Comparison of ENCODE assay signal across 18 cellular contexts in genomic region chr10:58637372-58637771, GRCh38.
DNase-seq lines count a peak whose midpoint lies in the region; TF ChIP-seq lines count a peak whose summit lies in the region.
"Had no signal": no experiment of that assay in that cellular context is flagged by ENCODE, and none has a peak within 500 bp of the region (broad histone marks: within the 10 kb centered on the region; RNA-seq: fewer than 3 reads in every experiment).

No MANE protein-coding gene starts in this region.

- no peaks in the 10 kb centered on the region for H4K20me1 ChIP-seq in osteoblast (ENCODE audit: insufficient read depth, low read length)

- H2AFZ ChIP-seq in osteoblast (ENCODE audit: low read length): no peak overlapping the region
- H2AFZ ChIP-seq: PC-9 had no signal

- H4K5ac ChIP-seq in mesendoderm (ENCODE audit: low read length): no peak overlapping the region

- H3K79me1 ChIP-seq in mesendoderm (ENCODE audit: low read length): no peaks in the 10 kb centered on the region

- no peak overlapping the region for H3K56ac ChIP-seq in mesendoderm (ENCODE audit: low read length)

- intact Hi-C loops in Calu3 (cut with micrococcal nuclease; ENCODE audit: unreplicated experiment): no loop called here

- in situ Hi-C loops in SK-MEL-5 (cut with HindIII; ENCODE audit: low pct_unique_long_range_greater_than_20kb, low sequenced_read_pairs): no loop called here

- no peak overlapping the region for H3K4ac ChIP-seq in mesendoderm (ENCODE audit: low read depth, low read length)

- no peaks in the 10 kb centered on the region for H3K9me3 Mint-ChIP-seq in Calu3 (ENCODE audit: low read depth, unreplicated experiment)
- H3K9me3 Mint-ChIP-seq: activated T-helper 1 cell treated with anti-CD3 and anti-CD28 coated beads, Interleukin-12 subunit alpha, Interleukin-12 subunit beta, Interleukin-2, Interleukin-4 antibody, amounts not matched to agents 30 ng/mL and 10 ng/mL and 1 ng/mL, durations not matched to agents 14 hours and 24 hours and 36 hours; T-helper 1 cell treated with Interleukin-12 subunit alpha and Interleukin-12 subunit beta and Interleukin-4 antibody, amounts not matched to agents 30 μg/mL and 1 μg/mL, for 36 hours had no signal

- no peaks in the 10 kb centered on the region for H3K27me3 Mint-ChIP-seq in Calu3 (ENCODE audit: unreplicated experiment)

- H3K36me3 ChIP-seq in osteoblast (ENCODE audit: insufficient read depth, low read length) (no peaks in the 10 kb centered on the region), mesendoderm (ENCODE audit: control insufficient read depth, insufficient read depth, low read length) (no peaks in the 10 kb centered on the region)
- H3K36me3 ChIP-seq: brain microvascular endothelial cell, vagina had no signal

- H3K18ac ChIP-seq in mesendoderm (ENCODE audit: low read length): no peak overlapping the region

- peaks cover 64% of the 10 kb centered on the region for H3K4me1 Mint-ChIP-seq in Calu3 (ENCODE audit: low read depth, unreplicated experiment)

- no peak overlapping the region for H2BK15ac ChIP-seq in mesendoderm (replicated peaks; ENCODE audit: low read depth)

- TF ChIP-seq CTCF in Calu3 (IDR thresholded peaks at IDR 0.05; ENCODE audit: unreplicated experiment): no peak
- TF ChIP-seq CTCF in osteoblast (IDR thresholded peaks at IDR 0.05; ENCODE audit: extremely low read depth, low read depth, low read length): no peak

- H3K27ac ChIP-seq in osteoblast (ENCODE audit: low read depth, low read length) (peak overlapping the region; percentile 95), mesendoderm (ENCODE audit: low read depth, low read length) (no peak overlapping the region)
- H3K27ac ChIP-seq: PC-9, vagina had no signal

- no peak overlapping the region for H2BK5ac ChIP-seq in mesendoderm (ENCODE audit: low read length)

- no peak overlapping the region for H3K23ac ChIP-seq in mesendoderm (ENCODE audit: low read length)

- H3K79me2 ChIP-seq in osteoblast (ENCODE audit: insufficient read depth, low read length) (peaks cover 63% of the 10 kb centered on the region), mesendoderm (ENCODE audit: control insufficient read depth, insufficient read depth, low read length) (no peaks in the 10 kb centered on the region)

- H4K8ac ChIP-seq in mesendoderm (ENCODE audit: low read depth, low read length): no peak overlapping the region

- CTCF ChIA-PET in Calu3 (lab: Charles Lee): interaction anchor here (0.7 to 2.0 kb wide), 3 partner anchors 11 to 222 kb away, joined by 3 to 10 read pairs (median 6); no protein-coding TSS in a partner anchor

- H3K4me2 ChIP-seq in osteoblast (ENCODE audit: insufficient read depth, low read length) (peak overlapping the region; percentile 63), mesendoderm (ENCODE audit: low read length) (no peak overlapping the region)
- H3K4me2 ChIP-seq: PC-9 had no signal

- H3K27ac Mint-ChIP-seq in Calu3 (ENCODE audit: unreplicated experiment): peak overlapping the region; percentile 55
- H3K27ac Mint-ChIP-seq: activated T-helper 1 cell treated with anti-CD3 and anti-CD28 coated beads, Interleukin-12 subunit alpha, Interleukin-12 subunit beta, Interleukin-2, Interleukin-4 antibody, amounts not matched to agents 30 ng/mL and 10 ng/mL and 1 ng/mL, durations not matched to agents 14 hours and 24 hours and 36 hours; T-helper 1 cell treated with Interleukin-12 subunit alpha and Interleukin-12 subunit beta and Interleukin-4 antibody, amounts not matched to agents 30 μg/mL and 1 μg/mL, for 36 hours had no signal

- WGBS in mesendoderm (ENCODE audit: extremely low coverage, insufficient coverage, low lambda C conversion rate): no CpG with 5 or more reads among the region's 5 CpGs

- H3K4me3 Mint-ChIP-seq in Calu3 (ENCODE audit: low read depth, unreplicated experiment): peak overlapping the region; percentile 23
- H3K4me3 Mint-ChIP-seq: activated T-helper 1 cell treated with anti-CD3 and anti-CD28 coated beads, Interleukin-12 subunit alpha, Interleukin-12 subunit beta, Interleukin-2, Interleukin-4 antibody, amounts not matched to agents 30 ng/mL and 10 ng/mL and 1 ng/mL, durations not matched to agents 14 hours and 24 hours and 36 hours; T-helper 1 cell treated with Interleukin-12 subunit alpha and Interleukin-12 subunit beta and Interleukin-4 antibody, amounts not matched to agents 30 μg/mL and 1 μg/mL, for 36 hours had no signal

- no peak overlapping the region for H2BK120ac ChIP-seq in mesendoderm (ENCODE audit: low read depth, low read length)

- H3K9me3 ChIP-seq in osteoblast (ENCODE audit: low read depth, low read length): no peaks in the 10 kb centered on the region
- H3K9me3 ChIP-seq: vagina had no signal

- H3K4me1 ChIP-seq in osteoblast (ENCODE audit: insufficient read depth, low read length) (peaks cover 55% of the 10 kb centered on the region), mesendoderm (ENCODE audit: control insufficient read depth, low read depth, low read length) (no peaks in the 10 kb centered on the region)
- H3K4me1 ChIP-seq: vagina had no signal

- no peak overlapping the region for H3K9ac ChIP-seq in mesendoderm (ENCODE audit: low read length)

- peaks cover 10% of the 10 kb centered on the region for H3K36me3 Mint-ChIP-seq in Calu3 (ENCODE audit: insufficient read depth, unreplicated experiment)

- H3K4me3 ChIP-seq in osteoblast (ENCODE audit: insufficient read depth, low read length): peak overlapping the region; percentile 16
- no peak overlapping the region for H3K4me3 ChIP-seq in mesendoderm (ENCODE audit: low read length)
- H3K4me3 ChIP-seq: PC-9, vagina had no signal

- no peak overlapping the region for H2AK5ac ChIP-seq in mesendoderm (ENCODE audit: low read length)

- peak; percentile 59 for DNase-seq in Calu3
- peak; percentile 3 for DNase-seq in SK-MEL-5 (ENCODE audit: low read depth, low spot score)
- DNase-seq in fibroblast of peridontal ligament (ENCODE audit: extremely low read depth): peak; percentile 97
- DNase-seq in osteoblast (ENCODE audit: insufficient read length, low spot score, missing footprints): peak; percentile 37
- no peak for DNase-seq in superior temporal gyrus (ENCODE audit: extremely low spot score)
- DNase-seq in stimulated activated naive CD4-positive, alpha-beta T cell treated with Interleukin-2 at 50 U/mL for 16 hours (lab: John Stamatoyannopoulos, UW): no peak
- DNase-seq in mesendoderm: no peak
- DNase-seq in NCI-H446 treated with DMSO at 0.1 percent for 48 hours (lab: John Stamatoyannopoulos, UW): no peak
- DNase-seq: activated CD4-positive, alpha-beta T cell treated with anti-CD3 and anti-CD28 coated beads for 4 hours; brain microvascular endothelial cell; hypothalamus; NCI-H226; occipital lobe; PC-9; stimulated activated CD4-positive, alpha-beta T cell treated with anti-CD3 and anti-CD28 coated beads, Interleukin-1b, Interleukin-23, amount 100 ng/mL, for 48 hours had no signal

- no TSS peak for BruUV-seq in Calu3 (replicated peaks; lab: Mats Ljungman, UMichigan)

- H3K27me3 ChIP-seq in osteoblast (ENCODE audit: insufficient read depth, low read length): no peaks in the 10 kb centered on the region
- H3K27me3 ChIP-seq in mesendoderm (ENCODE audit: insufficient read depth, low read length, poor library complexity): no peaks in the 10 kb centered on the region
- H3K27me3 ChIP-seq: brain microvascular endothelial cell, vagina had no signal

Comparison
In these comparisons a context has a peak if more than half of its experiments do, and no peak if none do; other contexts are left out.
1. DNase-seq: peak in Calu3 (single experiment), SK-MEL-5 (single experiment), fibroblast of peridontal ligament (single experiment) and osteoblast (single experiment); none in superior temporal gyrus (single experiment), stimulated activated naive CD4-positive, alpha-beta T cell treated with Interleukin-2 at 50 U/mL for 16 hours (single experiment), mesendoderm (single experiment) and NCI-H446 treated with DMSO at 0.1 percent for 48 hours (single experiment).